In genomic region chr7:76600116-76600482, GRCh38 we compare ENCODE assay signal across 6 cellular contexts. TPM values are rescaled to one million over a fixed set of nuclear protein-coding genes. Genes with fewer than 3 reads are reported as not detected.
"Had no signal": no experiment of that assay in that cellular context is flagged by ENCODE, and none has a peak within 500 bp of the region (broad histone marks: within the 10 kb centered on the region; RNA-seq: fewer than 3 reads in every experiment).

No MANE protein-coding gene starts in this region.

RNA-seq across cellular contexts. Expression of gene SPDYE16, which starts 57.0 kb away (rescaled TPM):
- total RNA-seq: kidney epithelial cell, lung microvascular endothelial cell, occipital lobe, pulmonary artery endothelial cell, stomach, urinary bladder had no signal
